ENCODE assay signal across 1 cellular context in the genomic region with DNA sequence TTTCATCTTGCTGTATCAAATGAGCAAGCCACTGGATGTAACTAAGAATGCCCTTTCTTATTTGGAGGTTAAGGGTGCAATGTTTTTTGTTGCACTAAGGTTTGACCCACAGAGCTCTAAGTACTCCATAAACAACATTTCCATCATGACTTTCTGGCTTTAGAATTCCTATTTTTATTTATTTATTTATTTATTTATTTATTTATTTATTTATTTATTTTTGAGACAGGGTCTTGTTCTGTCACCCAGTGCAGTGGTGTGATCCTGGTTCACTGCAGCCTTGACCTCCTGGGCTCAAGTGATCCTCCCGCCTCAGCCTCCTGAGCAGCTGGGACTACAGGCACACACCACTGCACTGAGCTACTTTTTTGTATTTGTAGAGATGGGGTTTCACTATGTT.
TF ChIP-seq lines count a peak whose summit lies in the region.

No MANE protein-coding gene starts in this region.

TF ChIP-seq in HEK293, 187 proteins besides CTCF, POLR2A, EP300 and RAD21:
- peak; percentile 55 for TF ChIP-seq ZNF426 (tag by site-specific recombination; IDR thresholded peaks at IDR 0.05)
- peak; percentile 43 for TF ChIP-seq ZNF555 (tag by site-specific recombination; conservative IDR thresholded peaks at IDR 0.05)
- TF ChIP-seq, protein P1, sequence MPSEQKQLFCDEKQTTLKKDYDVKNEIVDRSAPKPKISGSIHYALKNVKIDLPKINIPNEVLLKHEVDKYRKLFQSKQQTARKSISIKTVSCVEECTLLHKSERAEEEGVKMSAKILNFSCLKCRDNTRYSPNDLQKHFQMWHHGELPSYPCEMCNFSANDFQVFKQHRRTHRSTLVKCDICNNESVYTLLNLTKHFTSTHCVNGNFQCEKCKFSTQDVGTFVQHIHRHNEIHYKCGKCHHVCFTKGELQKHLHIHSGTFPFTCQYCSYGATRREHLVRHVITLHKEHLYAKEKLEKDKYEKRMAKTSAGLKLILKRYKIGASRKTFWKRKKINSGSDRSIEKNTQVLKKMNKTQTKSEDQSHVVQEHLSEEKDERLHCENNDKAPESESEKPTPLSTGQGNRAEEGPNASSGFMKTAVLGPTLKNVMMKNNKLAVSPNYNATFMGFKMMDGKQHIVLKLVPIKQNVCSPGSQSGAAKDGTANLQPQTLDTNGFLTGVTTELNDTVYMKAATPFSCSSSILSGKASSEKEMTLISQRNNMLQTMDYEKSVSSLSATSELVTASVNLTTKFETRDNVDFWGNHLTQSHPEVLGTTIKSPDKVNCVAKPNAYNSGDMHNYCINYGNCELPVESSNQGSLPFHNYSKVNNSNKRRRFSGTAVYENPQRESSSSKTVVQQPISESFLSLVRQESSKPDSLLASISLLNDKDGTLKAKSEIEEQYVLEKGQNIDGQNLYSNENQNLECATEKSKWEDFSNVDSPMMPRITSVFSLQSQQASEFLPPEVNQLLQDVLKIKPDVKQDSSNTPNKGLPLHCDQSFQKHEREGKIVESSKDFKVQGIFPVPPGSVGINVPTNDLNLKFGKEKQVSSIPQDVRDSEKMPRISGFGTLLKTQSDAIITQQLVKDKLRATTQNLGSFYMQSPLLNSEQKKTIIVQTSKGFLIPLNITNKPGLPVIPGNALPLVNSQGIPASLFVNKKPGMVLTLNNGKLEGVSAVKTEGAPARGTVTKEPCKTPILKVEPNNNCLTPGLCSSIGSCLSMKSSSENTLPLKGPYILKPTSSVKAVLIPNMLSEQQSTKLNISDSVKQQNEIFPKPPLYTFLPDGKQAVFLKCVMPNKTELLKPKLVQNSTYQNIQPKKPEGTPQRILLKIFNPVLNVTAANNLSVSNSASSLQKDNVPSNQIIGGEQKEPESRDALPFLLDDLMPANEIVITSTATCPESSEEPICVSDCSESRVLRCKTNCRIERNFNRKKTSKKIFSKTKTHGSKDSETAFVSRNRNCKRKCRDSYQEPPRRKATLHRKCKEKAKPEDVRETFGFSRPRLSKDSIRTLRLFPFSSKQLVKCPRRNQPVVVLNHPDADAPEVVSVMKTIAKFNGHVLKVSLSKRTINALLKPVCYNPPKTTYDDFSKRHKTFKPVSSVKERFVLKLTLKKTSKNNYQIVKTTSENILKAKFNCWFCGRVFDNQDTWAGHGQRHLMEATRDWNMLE (tag by site-specific recombination; conservative IDR thresholded peaks at IDR 0.05; ENCODE audit: low read depth): peak; percentile 65
- TF ChIP-seq ZNF140 (tag by site-specific recombination; IDR thresholded peaks at IDR 0.05): 0 out of 2 replicates have a peak, but pooled peaks have one; percentile 11
- TF ChIP-seq, protein P2, sequence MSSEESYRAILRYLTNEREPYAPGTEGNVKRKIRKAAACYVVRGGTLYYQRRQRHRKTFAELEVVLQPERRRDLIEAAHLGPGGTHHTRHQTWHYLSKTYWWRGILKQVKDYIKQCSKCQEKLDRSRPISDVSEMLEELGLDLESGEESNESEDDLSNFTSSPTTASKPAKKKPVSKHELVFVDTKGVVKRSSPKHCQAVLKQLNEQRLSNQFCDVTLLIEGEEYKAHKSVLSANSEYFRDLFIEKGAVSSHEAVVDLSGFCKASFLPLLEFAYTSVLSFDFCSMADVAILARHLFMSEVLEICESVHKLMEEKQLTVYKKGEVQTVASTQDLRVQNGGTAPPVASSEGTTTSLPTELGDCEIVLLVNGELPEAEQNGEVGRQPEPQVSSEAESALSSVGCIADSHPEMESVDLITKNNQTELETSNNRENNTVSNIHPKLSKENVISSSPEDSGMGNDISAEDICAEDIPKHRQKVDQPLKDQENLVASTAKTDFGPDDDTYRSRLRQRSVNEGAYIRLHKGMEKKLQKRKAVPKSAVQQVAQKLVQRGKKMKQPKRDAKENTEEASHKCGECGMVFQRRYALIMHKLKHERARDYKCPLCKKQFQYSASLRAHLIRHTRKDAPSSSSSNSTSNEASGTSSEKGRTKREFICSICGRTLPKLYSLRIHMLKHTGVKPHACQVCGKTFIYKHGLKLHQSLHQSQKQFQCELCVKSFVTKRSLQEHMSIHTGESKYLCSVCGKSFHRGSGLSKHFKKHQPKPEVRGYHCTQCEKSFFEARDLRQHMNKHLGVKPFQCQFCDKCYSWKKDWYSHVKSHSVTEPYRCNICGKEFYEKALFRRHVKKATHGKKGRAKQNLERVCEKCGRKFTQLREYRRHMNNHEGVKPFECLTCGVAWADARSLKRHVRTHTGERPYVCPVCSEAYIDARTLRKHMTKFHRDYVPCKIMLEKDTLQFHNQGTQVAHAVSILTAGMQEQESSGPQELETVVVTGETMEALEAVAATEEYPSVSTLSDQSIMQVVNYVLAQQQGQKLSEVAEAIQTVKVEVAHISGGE (tag by site-specific recombination; conservative IDR thresholded peaks at IDR 0.05; ENCODE audit: low read depth): peak; percentile 42; the same call in 1 of the 2 replicates
- 0 out of 2 replicates have a peak, but pooled peaks have one; percentile 6 for TF ChIP-seq ZNF433 (tag by site-specific recombination; IDR thresholded peaks at IDR 0.05; ENCODE audit: low read depth)
- TF ChIP-seq ZNF623 (tag by site-specific recombination; IDR thresholded peaks at IDR 0.05): peak; percentile 61; the same call in 1 of the 2 replicates
- peak; percentile 78; the same call in 1 of the 2 replicates for TF ChIP-seq ZNF394 (tag by site-specific recombination; IDR thresholded peaks at IDR 0.05; ENCODE audit: borderline replicate concordance)
- TF ChIP-seq ZNF558 (tag by site-specific recombination; IDR thresholded peaks at IDR 0.05): 0 out of 2 replicates have a peak, but pooled peaks have one; percentile 35
- 0 out of 2 replicates have a peak, but pooled peaks have one; percentile 8 for TF ChIP-seq ZNF654 (tag by site-specific recombination; IDR thresholded peaks at IDR 0.05; ENCODE audit: low read depth)
